1 cellular context compared by ENCODE assay signal in the genomic region with DNA sequence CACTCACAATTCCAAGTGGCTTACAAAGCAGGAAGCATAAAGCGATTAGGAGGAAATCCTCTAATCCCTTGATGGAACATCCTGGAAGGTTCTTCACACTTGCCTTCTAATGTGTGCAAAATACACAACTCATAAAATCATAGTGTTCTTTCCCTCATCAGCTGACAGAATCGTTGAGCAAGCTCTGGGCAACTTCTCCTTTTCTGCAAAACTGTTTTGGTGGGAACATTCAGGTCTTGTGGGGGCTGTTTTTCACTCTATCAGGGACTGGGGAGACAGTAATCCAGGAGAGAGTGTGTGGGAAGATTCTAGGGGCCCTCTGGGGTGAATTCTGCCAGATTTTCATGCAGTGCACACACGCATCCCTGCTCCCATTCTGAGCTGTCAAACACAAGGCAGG.
TF ChIP-seq lines count a peak whose summit lies in the region.

No MANE protein-coding gene starts in this region.

TF ChIP-seq in HCT116, 20 proteins besides CTCF, POLR2A, EP300 and RAD21 (continued from another document):
- TF ChIP-seq, protein P1, sequence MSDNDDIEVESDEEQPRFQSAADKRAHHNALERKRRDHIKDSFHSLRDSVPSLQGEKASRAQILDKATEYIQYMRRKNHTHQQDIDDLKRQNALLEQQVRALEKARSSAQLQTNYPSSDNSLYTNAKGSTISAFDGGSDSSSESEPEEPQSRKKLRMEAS (IDR thresholded peaks at IDR 0.05) = no peak
- no peak for TF ChIP-seq CEBPB (IDR thresholded peaks at IDR 0.05; ENCODE audit: low read depth)
